In genomic region chr7:41758321-41758720, GRCh38 we compare ENCODE assay signal across 25 cellular contexts. TPM values are rescaled to one million over a fixed set of nuclear protein-coding genes. Genes with fewer than 3 reads are reported as not detected.
"Had no signal": no experiment of that assay in that cellular context is flagged by ENCODE, and none has a peak within 500 bp of the region (broad histone marks: within the 10 kb centered on the region; RNA-seq: fewer than 3 reads in every experiment).

No MANE protein-coding gene starts in this region.

- H3K27ac ChIP-seq: coronary artery, esophagus muscularis mucosa, gastrocnemius medialis, lower lobe of right lung, ovary, right lobe of liver, testis, tibial artery had no signal

- H3K27me3 Mint-ChIP-seq: naive thymus-derived CD8-positive, alpha-beta T cell; type B pancreatic cell had no signal

- ATAC-seq: gastrocnemius medialis; left ventricle myocardium superior; lower lobe of right lung; naive thymus-derived CD8-positive, alpha-beta T cell; right lobe of liver; stimulated activated effector memory CD8-positive, alpha-beta T cell treated with anti-CD3 and anti-CD28 coated beads, Interleukin-12 subunit alpha, Interleukin-12 subunit beta, amount 100 ng/mL, for 72 hours had no signal

- DNase-seq: dermis blood vessel endothelial cell; effector memory CD4-positive, alpha-beta T cell; foreskin fibroblast; gastrocnemius medialis; head of caudate nucleus; left ventricle myocardium superior; lower lobe of right lung; naive thymus-derived CD8-positive, alpha-beta T cell; nephron progenitor cell; nucleus accumbens; ovary; posterior cingulate gyrus; right lobe of liver; stimulated activated CD4-positive, alpha-beta T cell treated with anti-CD3 and anti-CD28 coated beads, Interleukin-12 subunit alpha, Interleukin-12 subunit beta, amount 100 ng/mL, for 4 hours; stimulated activated CD4-positive, alpha-beta T cell treated with anti-CD3 and anti-CD28 coated beads, Interleukin-1b, Interleukin-23, amount 100 ng/mL, for 48 hours; stimulated activated CD4-positive, alpha-beta T cell treated with anti-CD3 and anti-CD28 coated beads, Interleukin-4, amount 100 ng/mL, for 24 hours; stimulated activated naive CD4-positive, alpha-beta T cell treated with Interleukin-2 at 50 U/mL for 16 hours; substantia nigra; testis; tibial artery had no signal

- H3K27ac Mint-ChIP-seq: naive thymus-derived CD8-positive, alpha-beta T cell; nephron progenitor cell; stimulated activated effector memory CD8-positive, alpha-beta T cell treated with anti-CD3 and anti-CD28 coated beads, Interleukin-12 subunit alpha, Interleukin-12 subunit beta, amount 100 ng/mL, for 72 hours; type B pancreatic cell had no signal

- H3K27me3 ChIP-seq: esophagus muscularis mucosa, gastrocnemius medialis, ovary, right lobe of liver, testis, tibial artery had no signal

- H3K4me1 Mint-ChIP-seq: naive thymus-derived CD8-positive, alpha-beta T cell; nephron progenitor cell; stimulated activated effector memory CD8-positive, alpha-beta T cell treated with anti-CD3 and anti-CD28 coated beads, Interleukin-12 subunit alpha, Interleukin-12 subunit beta, amount 100 ng/mL, for 72 hours had no signal

- H3K9me3 ChIP-seq: esophagus muscularis mucosa, gastrocnemius medialis, ovary, right lobe of liver, testis, tibial artery had no signal

- H3K4me3 ChIP-seq: coronary artery, esophagus muscularis mucosa, gastrocnemius medialis, lower lobe of right lung, ovary, right lobe of liver, smooth muscle cell, testis, tibial artery had no signal

- H3K36me3 ChIP-seq: esophagus muscularis mucosa, gastrocnemius medialis, lower lobe of right lung, ovary, right lobe of liver, tibial artery had no signal

- H3K4me1 ChIP-seq: esophagus muscularis mucosa, gastrocnemius medialis, lower lobe of right lung, right lobe of liver, testis, tibial artery had no signal

- H3K4me3 Mint-ChIP-seq: naive thymus-derived CD8-positive, alpha-beta T cell; nephron progenitor cell; stimulated activated effector memory CD8-positive, alpha-beta T cell treated with anti-CD3 and anti-CD28 coated beads, Interleukin-12 subunit alpha, Interleukin-12 subunit beta, amount 100 ng/mL, for 72 hours; type B pancreatic cell had no signal

RNA-seq across cellular contexts. Expression of gene INHBA, which starts 55.4 kb away (rescaled TPM):
- total RNA-seq: naive thymus-derived CD8-positive, alpha-beta T cell had no signal
- polyA plus RNA-seq: naive thymus-derived CD8-positive, alpha-beta T cell had no signal
